In genomic region chr2:6793913-6794312, GRCh38 we compare ENCODE assay signal across 32 cellular contexts.
"Had no signal": no experiment of that assay in that cellular context is flagged by ENCODE, and none has a peak within 500 bp of the region (broad histone marks: within the 10 kb centered on the region; RNA-seq: fewer than 3 reads in every experiment).

No MANE protein-coding gene starts in this region.

- H3K36me3 ChIP-seq: brain microvascular endothelial cell, Peyer's patch, WERI-Rb-1 had no signal

- H3K4me1 ChIP-seq: Peyer's patch had no signal

- H3K9me3 Mint-ChIP-seq: activated CD8-positive, alpha-beta T cell treated with anti-CD3 and anti-CD28 coated beads for 36 hours; activated naive CD8-positive, alpha-beta T cell treated with anti-CD3 and anti-CD28 coated beads for 36 hours; activated T-cell treated with anti-CD3 and anti-CD28 coated beads, Interleukin-2, amount 50 U/mL, for 72 hours; activated T-helper 17 cell treated with anti-CD3 and anti-CD28 coated beads, Interleukin-2, amount 50 U/mL, for 72 hours had no signal

- DNase-seq: activated CD4-positive, alpha-beta T cell treated with anti-CD3 and anti-CD28 coated beads for 1 hour; activated CD4-positive, alpha-beta T cell treated with anti-CD3 and anti-CD28 coated beads for 48 hours; activated CD4-positive, alpha-beta T cell treated with anti-CD3 and anti-CD28 coated beads, Interleukin-2, amount 50 U/mL, for 4 hours; activated CD4-positive, CD25-positive, alpha-beta regulatory T cell; activated CD8-positive, alpha-beta T cell treated with anti-CD3 and anti-CD28 coated beads for 36 hours; activated effector memory CD4-positive, alpha-beta T cell treated with anti-CD3 and anti-CD28 coated beads, Interleukin-2, amount 50 U/mL, for 16 hours; activated naive CD4-positive, alpha-beta T cell; activated naive CD4-positive, alpha-beta T cell treated with anti-CD3 and anti-CD28 coated beads, Interleukin-2, amount 50 U/mL, for 16 hours; activated naive CD8-positive, alpha-beta T cell treated with anti-CD3 and anti-CD28 coated beads for 36 hours; activated T-cell treated with anti-CD3 and anti-CD28 coated beads, Interleukin-2, amount 50 U/mL, for 1 hour; activated T-cell treated with anti-CD3 and anti-CD28 coated beads, Interleukin-2, amount 50 U/mL, for 72 hours; amniotic stem cell; aorta; brain microvascular endothelial cell; Karpas-422; KBM-7; MM.1S; NCI-H1092; NCI-H187 treated with DMSO at 0.1 percent for 48 hours; NCI-H2081; NCI-H345; NCI-H526; NCI-H748 treated with DMSO at 0.1 percent for 48 hours; NK-92 treated with Interleukin-12 subunit alpha and Interleukin-12 subunit beta, amount 100 ng/mL, for 24 hours; PC-3; Peyer's patch; Right ventricle myocardium superior; T1000; WERI-Rb-1 had no signal

- H3K27ac Mint-ChIP-seq: activated CD8-positive, alpha-beta T cell treated with anti-CD3 and anti-CD28 coated beads for 36 hours; activated naive CD8-positive, alpha-beta T cell treated with anti-CD3 and anti-CD28 coated beads for 36 hours; activated T-cell treated with anti-CD3 and anti-CD28 coated beads, Interleukin-2, amount 50 U/mL, for 72 hours; activated T-helper 17 cell treated with anti-CD3 and anti-CD28 coated beads, Interleukin-2, amount 50 U/mL, for 72 hours had no signal

- H3K27ac ChIP-seq: brain microvascular endothelial cell, Peyer's patch, RWPE1, SK-N-MC, WERI-Rb-1 had no signal

- ATAC-seq: activated CD8-positive, alpha-beta T cell treated with anti-CD3 and anti-CD28 coated beads for 36 hours; activated T-cell treated with anti-CD3 and anti-CD28 coated beads, Interleukin-2, amount 50 U/mL, for 72 hours; activated T-helper 17 cell treated with anti-CD3 and anti-CD28 coated beads, Interleukin-2, amount 50 U/mL, for 72 hours; PC-3 had no signal

- H3K27me3 ChIP-seq: brain microvascular endothelial cell, Peyer's patch had no signal

- H3K36me3 Mint-ChIP-seq: activated naive CD8-positive, alpha-beta T cell treated with anti-CD3 and anti-CD28 coated beads for 36 hours had no signal

- H3K4me3 Mint-ChIP-seq: activated CD8-positive, alpha-beta T cell treated with anti-CD3 and anti-CD28 coated beads for 36 hours; activated naive CD8-positive, alpha-beta T cell treated with anti-CD3 and anti-CD28 coated beads for 36 hours; activated T-cell treated with anti-CD3 and anti-CD28 coated beads, Interleukin-2, amount 50 U/mL, for 72 hours; activated T-helper 17 cell treated with anti-CD3 and anti-CD28 coated beads, Interleukin-2, amount 50 U/mL, for 72 hours had no signal

- H3K4me3 ChIP-seq: Peyer's patch, SK-N-MC had no signal

- H3K9me3 ChIP-seq: Peyer's patch had no signal

- H3K4me1 Mint-ChIP-seq: activated naive CD8-positive, alpha-beta T cell treated with anti-CD3 and anti-CD28 coated beads for 36 hours; activated T-helper 17 cell treated with anti-CD3 and anti-CD28 coated beads, Interleukin-2, amount 50 U/mL, for 72 hours had no signal
